ENCODE assay signal across 7 cellular contexts in genomic region chr20:25036331-25036936, GRCh38. TPM values are rescaled to one million over a fixed set of nuclear protein-coding genes. Genes with fewer than 3 reads are reported as not detected.
DNase-seq lines count a peak whose midpoint lies in the region; ATAC-seq, FAIRE-seq and TF ChIP-seq lines count a peak whose summit lies in the region.

No MANE protein-coding gene starts in this region.

- no peak for FAIRE-seq in kidney (lab: Jason Lieb, UNC)

- H3K4me1 Mint-ChIP-seq in T-helper 17 cell (peaks cover 30% of the 10 kb centered on the region), type B pancreatic cell (ENCODE audit: unreplicated experiment) (peaks cover 26% of the 10 kb centered on the region)

- ATAC-seq in GM19397 (IDR thresholded peaks at IDR 0.05; ENCODE audit: unreplicated experiment) (peak; percentile 15), T-helper 17 cell (no peak), HG03039 (IDR thresholded peaks at IDR 0.05; ENCODE audit: unreplicated experiment) (no peak)

- H3K9me3 ChIP-seq in T-helper 17 cell (ENCODE audit: control insufficient read depth, low read length, poor library complexity, severe bottlenecking) (no peaks in the 10 kb centered on the region), kidney (ENCODE audit: control insufficient read depth in 1 of 2, low read length in 2 of 2) (no peaks in the 10 kb centered on the region), stomach smooth muscle (ENCODE audit: control insufficient read depth in 2 of 2, low read length in 2 of 2) (no peaks in the 10 kb centered on the region)

- H3K27me3 ChIP-seq in stomach smooth muscle (ENCODE audit: control insufficient read depth in 1 of 2, insufficient read depth in 2 of 2, low read length in 2 of 2) = no peaks in the 10 kb centered on the region
- no peaks in the 10 kb centered on the region; the same call in 1 of the 2 replicates for H3K27me3 ChIP-seq in H7 (ENCODE audit: control insufficient read depth, insufficient read depth, low read length)

- peak overlapping the region in 1 of 2 donors; percentile 10 for H3K4me3 ChIP-seq in kidney (ENCODE audit: low read length in 2 of 2)
- no peak overlapping the region for H3K4me3 ChIP-seq in stomach smooth muscle (ENCODE audit: low read length in 2 of 2)
- no peak overlapping the region for H3K4me3 ChIP-seq in H7 (ENCODE audit: insufficient read depth, low read depth, low read length)

- H3K4me3 Mint-ChIP-seq in T-helper 17 cell (peak overlapping the region; percentile 70), type B pancreatic cell (no peak overlapping the region)

- no peak for DNase-seq in T-helper 17 cell
- peak; percentile 11 for DNase-seq in kidney
- DNase-seq in H7 = no peak
- DNase-seq in type B pancreatic cell (ENCODE audit: extremely low spot score, unreplicated experiment) = no peak

- H3K9me3 Mint-ChIP-seq in type B pancreatic cell = no peaks in the 10 kb centered on the region

- intact Hi-C loops in kidney (cut with DNase I) = no loop called here

- peak overlapping the region; percentile 96 for H3K27ac Mint-ChIP-seq in T-helper 17 cell
- H3K27ac Mint-ChIP-seq in type B pancreatic cell = no peak overlapping the region

- H3K27me3 Mint-ChIP-seq in T-helper 17 cell (no peaks in the 10 kb centered on the region), type B pancreatic cell (no peaks in the 10 kb centered on the region)

- H3K36me3 ChIP-seq in kidney (ENCODE audit: control insufficient read depth in 1 of 2, insufficient read depth in 2 of 2, low read length in 2 of 2) = no peaks in the 10 kb centered on the region
- no peaks in the 10 kb centered on the region for H3K36me3 ChIP-seq in stomach smooth muscle (ENCODE audit: control insufficient read depth in 2 of 2, insufficient read depth in 2 of 2, low read length in 2 of 2)
- no peaks in the 10 kb centered on the region for H3K36me3 ChIP-seq in H7 (replicated peaks; ENCODE audit: control insufficient read depth, insufficient read depth, low read length)

- H3K36me3 Mint-ChIP-seq in T-helper 17 cell (ENCODE audit: low read depth) (no peaks in the 10 kb centered on the region), type B pancreatic cell (no peaks in the 10 kb centered on the region)

- H3K27ac ChIP-seq in kidney (ENCODE audit: low read depth in 2 of 2, low read length in 2 of 2) = peak overlapping the region in 1 of 2 donors; percentile 23
- peak overlapping the region; percentile 24 for H3K27ac ChIP-seq in stomach smooth muscle (ENCODE audit: low read length)

- H3K4me1 ChIP-seq in kidney (ENCODE audit: control insufficient read depth in 1 of 2, insufficient read depth in 1 of 2, low read depth in 1 of 2, low read length in 2 of 2) (peaks cover 60 to 64% of the 10 kb centered on the region in 2 donors), stomach smooth muscle (ENCODE audit: control insufficient read depth, insufficient read depth, low read length) (peaks cover 82% of the 10 kb centered on the region)

- no peak overlapping the region for H3K9ac ChIP-seq in kidney (ENCODE audit: low read length in 2 of 2)
- no peak overlapping the region for H3K9ac ChIP-seq in stomach smooth muscle (ENCODE audit: low read length in 2 of 2)

- TF ChIP-seq CTCF in kidney (IDR thresholded peaks at IDR 0.05; ENCODE audit: borderline replicate concordance, extremely low read depth, insufficient read depth) (no peak), type B pancreatic cell (conservative IDR thresholded peaks at IDR 0.05) (no peak)

RNA-seq across cellular contexts. Expression of gene ACSS1, which starts 21.5 kb away (rescaled TPM):
- total RNA-seq in T-helper 17 cell (10 to 100 TPM; 33.1 to 34.0 TPM), kidney (30.6 TPM), type B pancreatic cell (ENCODE audit: low replicate concordance) (22.2 and 27.5 TPM in 2 replicates)
- 72.3 TPM for polyA plus RNA-seq in kidney (ENCODE audit: insufficient read depth, low read depth, low replicate concordance)
- total RNA-seq in H7 (2014; rRNA removed; shearing (Covaris generic)) = not detected in 2 replicates

RNA-seq across cellular contexts. Expression of gene APMAP, which starts 43.9 kb away (rescaled TPM):
- 10 to 100 TPM; 24.6 to 26.2 TPM for total RNA-seq in T-helper 17 cell
- total RNA-seq in kidney = 90.9 TPM
- polyA plus RNA-seq in kidney (ENCODE audit: insufficient read depth, low read depth, low replicate concordance) = 79.7 TPM
- total RNA-seq in H7 (2014; rRNA removed; shearing (Covaris generic)) = 63.5 and 69.0 TPM in 2 replicates
- 71.6 and 72.8 TPM in 2 replicates for total RNA-seq in type B pancreatic cell (ENCODE audit: low replicate concordance)

RNA-seq across cellular contexts. Expression of gene VSX1, which starts 45.5 kb away (rescaled TPM):
- not detected for total RNA-seq in T-helper 17 cell
- total RNA-seq in kidney = 0.41 TPM
- polyA plus RNA-seq in kidney (ENCODE audit: insufficient read depth, low read depth, low replicate concordance) = not detected
- total RNA-seq in H7 (2014; rRNA removed; shearing (Covaris generic)) = not detected in 2 replicates
- not detected in 2 replicates for total RNA-seq in type B pancreatic cell (ENCODE audit: low replicate concordance)

Comparison
In these comparisons a context has a peak if more than half of its experiments do, and no peak if none do; other contexts are left out.
1. RNA of gene ACSS1, which starts 21.5 kb away (total RNA-seq): 33.1 to 34.0 TPM in T-helper 17 cell, 30.6 TPM in kidney (single experiment) and 22.2 to 27.5 TPM in type B pancreatic cell; not detected in H7; every median in the first group is over 10 times any median in the second.